Comparison of ENCODE assay signal across 1 cellular context in the genomic region with DNA sequence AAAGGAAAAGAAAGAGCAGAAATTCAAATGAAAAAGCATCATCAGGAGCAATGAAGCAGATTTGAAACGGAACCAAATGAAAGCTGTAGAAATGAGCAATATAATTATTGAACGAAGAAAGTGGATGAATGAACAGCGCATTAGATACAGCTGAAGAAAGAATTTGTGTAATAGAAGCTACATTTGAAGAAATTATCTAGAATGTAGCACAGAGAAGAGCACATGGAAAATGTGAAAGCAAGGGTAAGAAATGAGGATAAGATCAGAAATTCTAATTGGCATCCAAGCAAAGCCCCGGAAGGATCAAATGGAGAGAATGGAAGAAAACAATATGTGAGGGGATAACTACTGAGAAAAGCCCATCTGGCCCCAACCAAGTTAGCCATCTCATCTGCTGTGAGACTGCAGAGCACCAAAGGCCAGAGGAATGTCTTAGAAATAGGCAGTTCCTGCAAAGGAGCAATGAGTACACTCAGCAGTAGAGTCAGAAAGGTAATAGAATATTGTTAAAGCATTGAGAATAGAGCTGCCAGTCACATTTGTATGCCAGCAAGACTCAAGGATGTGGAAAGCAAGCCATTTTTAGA.
TF ChIP-seq lines count a peak whose summit lies in the region.

No MANE protein-coding gene starts in this region.

TF ChIP-seq in HCT116, 20 proteins besides CTCF, POLR2A, EP300 and RAD21 (continued from another document):
- TF ChIP-seq ELF1 (IDR thresholded peaks at IDR 0.05; ENCODE audit: borderline replicate concordance, low read depth), result no peak
- TF ChIP-seq ZBTB33 (IDR thresholded peaks at IDR 0.05; ENCODE audit: extremely low read depth, insufficient replicate concordance, low read length), result no peak
- TF ChIP-seq, protein P1, sequence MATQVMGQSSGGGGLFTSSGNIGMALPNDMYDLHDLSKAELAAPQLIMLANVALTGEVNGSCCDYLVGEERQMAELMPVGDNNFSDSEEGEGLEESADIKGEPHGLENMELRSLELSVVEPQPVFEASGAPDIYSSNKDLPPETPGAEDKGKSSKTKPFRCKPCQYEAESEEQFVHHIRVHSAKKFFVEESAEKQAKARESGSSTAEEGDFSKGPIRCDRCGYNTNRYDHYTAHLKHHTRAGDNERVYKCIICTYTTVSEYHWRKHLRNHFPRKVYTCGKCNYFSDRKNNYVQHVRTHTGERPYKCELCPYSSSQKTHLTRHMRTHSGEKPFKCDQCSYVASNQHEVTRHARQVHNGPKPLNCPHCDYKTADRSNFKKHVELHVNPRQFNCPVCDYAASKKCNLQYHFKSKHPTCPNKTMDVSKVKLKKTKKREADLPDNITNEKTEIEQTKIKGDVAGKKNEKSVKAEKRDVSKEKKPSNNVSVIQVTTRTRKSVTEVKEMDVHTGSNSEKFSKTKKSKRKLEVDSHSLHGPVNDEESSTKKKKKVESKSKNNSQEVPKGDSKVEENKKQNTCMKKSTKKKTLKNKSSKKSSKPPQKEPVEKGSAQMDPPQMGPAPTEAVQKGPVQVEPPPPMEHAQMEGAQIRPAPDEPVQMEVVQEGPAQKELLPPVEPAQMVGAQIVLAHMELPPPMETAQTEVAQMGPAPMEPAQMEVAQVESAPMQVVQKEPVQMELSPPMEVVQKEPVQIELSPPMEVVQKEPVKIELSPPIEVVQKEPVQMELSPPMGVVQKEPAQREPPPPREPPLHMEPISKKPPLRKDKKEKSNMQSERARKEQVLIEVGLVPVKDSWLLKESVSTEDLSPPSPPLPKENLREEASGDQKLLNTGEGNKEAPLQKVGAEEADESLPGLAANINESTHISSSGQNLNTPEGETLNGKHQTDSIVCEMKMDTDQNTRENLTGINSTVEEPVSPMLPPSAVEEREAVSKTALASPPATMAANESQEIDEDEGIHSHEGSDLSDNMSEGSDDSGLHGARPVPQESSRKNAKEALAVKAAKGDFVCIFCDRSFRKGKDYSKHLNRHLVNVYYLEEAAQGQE (IDR thresholded peaks at IDR 0.05; ENCODE audit: low read depth), result no peak
TF ChIP-seq in HCT116: peak in this region for 0.
